ENCODE assay signal across 7 cellular contexts in the genomic region with DNA sequence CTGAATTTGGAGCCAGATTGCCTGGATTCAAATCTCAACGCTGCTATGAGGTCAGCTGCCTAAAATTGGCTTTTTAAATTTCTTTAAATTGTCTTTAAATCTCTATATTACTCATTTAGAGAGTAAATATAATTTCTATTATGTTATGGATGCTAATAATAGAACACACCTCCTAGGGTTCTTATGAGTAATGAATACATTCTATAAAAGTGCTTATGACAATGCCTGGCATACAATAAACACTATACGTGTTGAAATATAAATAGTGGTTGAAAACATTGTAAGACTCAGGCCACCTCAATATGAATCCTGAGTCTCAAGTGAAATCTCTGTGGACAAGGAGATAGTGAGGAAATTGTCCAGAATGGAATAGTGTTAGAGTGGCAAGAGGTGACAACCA.
"Had no signal": no experiment of that assay in that cellular context is flagged by ENCODE, and none has a peak within 500 bp of the region (broad histone marks: within the 10 kb centered on the region; RNA-seq: fewer than 3 reads in every experiment).

No MANE protein-coding gene starts in this region.

- DNase-seq: GDM1, GF-D8 had no signal

- FAIRE-seq: G401.6, GM12891, GM12892, GM18507, GM19239 had no signal
